In genomic region chr4:48909697-48910096, GRCh38 we compare ENCODE assay signal across 8 cellular contexts. TPM values are rescaled to one million over a fixed set of nuclear protein-coding genes. Genes with fewer than 3 reads are reported as not detected.
DNase-seq lines count a peak whose midpoint lies in the region; ATAC-seq and TF ChIP-seq lines count a peak whose summit lies in the region.

No MANE protein-coding gene starts in this region.

- H3K27me3 ChIP-seq in smooth muscle cell (ENCODE audit: low read depth): no peaks in the 10 kb centered on the region

- DNase-seq in GM03348 (ENCODE audit: low spot score) (peak; percentile 90), SK-MEL-5 (ENCODE audit: low read depth, low spot score) (peak; percentile 30), brain pericyte (ENCODE audit: low read depth, low spot score) (peak; percentile 61), smooth muscle cell (lab: John Stamatoyannopoulos, UW; ENCODE audit: unreplicated experiment) (peak; percentile 23), GM10248 (ENCODE audit: extremely low spot score) (no peak), GM13976 (ENCODE audit: low spot score) (no peak), GDM1 (lab: John Stamatoyannopoulos, UW) (no peak)

- no peaks in the 10 kb centered on the region for H4K20me1 ChIP-seq in smooth muscle cell (ENCODE audit: low read depth)

- CTCF ChIA-PET in GM10248 (lab: Yijun Ruan, JAX): interaction anchor here (1.6 kb wide), 1 partner anchor 331 kb away, joined by 5 read pairs; no protein-coding TSS in a partner anchor

- H3K27ac ChIP-seq in smooth muscle cell (ENCODE audit: low read depth): peak overlapping the region; percentile 67

- no peak overlapping the region for H2AFZ ChIP-seq in smooth muscle cell (ENCODE audit: low read depth)

- peaks cover 6% of the 10 kb centered on the region for H3F3A ChIP-seq in smooth muscle cell (ENCODE audit: low read depth)

- H3K4me2 ChIP-seq in smooth muscle cell: peak overlapping the region; percentile 41

- H3K9me3 ChIP-seq in smooth muscle cell (replicated peaks; ENCODE audit: low read depth): no peaks in the 10 kb centered on the region

- H3K79me2 ChIP-seq in smooth muscle cell (ENCODE audit: low read depth): no peaks in the 10 kb centered on the region

- no peak for ATAC-seq in HG02973 (IDR thresholded peaks at IDR 0.05; ENCODE audit: unreplicated experiment)

- no peak overlapping the region for H3K4me3 ChIP-seq in smooth muscle cell

- no peak overlapping the region for H3K9ac ChIP-seq in smooth muscle cell (ENCODE audit: low read depth)

- POLR2A ChIA-PET in GM10248 (lab: Yijun Ruan, JAX): no interaction called here

- H3K4me1 ChIP-seq in smooth muscle cell (ENCODE audit: low read depth): peaks cover 9% of the 10 kb centered on the region

- no peaks in the 10 kb centered on the region for H3K36me3 ChIP-seq in smooth muscle cell (ENCODE audit: low read depth)

- no peak for TF ChIP-seq CTCF in smooth muscle cell (IDR thresholded peaks at IDR 0.05; ENCODE audit: borderline replicate concordance, insufficient read depth, poor library complexity, severe bottlenecking)
- no peak for TF ChIP-seq CTCF in GM10248 (IDR thresholded peaks at IDR 0.05; ENCODE audit: control extremely low read depth, extremely low read depth, low read depth, missing control alignments)
- TF ChIP-seq CTCF in GM13976 (IDR thresholded peaks at IDR 0.05; ENCODE audit: borderline replicate concordance, control extremely low read depth, extremely low read depth, insufficient read depth, missing control alignments): no peak

- WGBS in smooth muscle cell (ENCODE audit: low lambda C conversion rate): 38% methylated on average over 3 of the region's 3 CpGs

- in situ Hi-C loops in SK-MEL-5 (cut with HindIII; ENCODE audit: low pct_unique_long_range_greater_than_20kb, low sequenced_read_pairs) (no loop called here), GM13976 (cut with MboI; ENCODE audit: low sequenced_read_pairs, unreplicated experiment) (no loop called here)

RNA-seq across cellular contexts. Expression of gene OCIAD2, which starts 3.1 kb away (rescaled TPM):
- total RNA-seq in SK-MEL-5 (2014; rRNA removed; shearing (Covaris generic)): 3.2 and 4.9 TPM in 2 replicates
- 5.8 and 7.1 TPM in 2 replicates for polyA plus RNA-seq in SK-MEL-5 (2015; cell fraction: cytosol; rRNA removed)
- 0.50 and 2.2 TPM in 2 replicates for polyA plus RNA-seq in SK-MEL-5 (2015; cell fraction: nucleus; rRNA removed)
- 30.4 and 33.0 TPM in 2 replicates for total RNA-seq in smooth muscle cell
- polyA plus RNA-seq in smooth muscle cell: 45.1 and 104 TPM in 2 replicates

Comparison
In these comparisons a context has a peak if more than half of its experiments do, and no peak if none do; other contexts are left out.
1. DNase-seq: peak in GM03348 (single experiment), SK-MEL-5 (single experiment), brain pericyte (single experiment) and smooth muscle cell (single experiment); none in GM10248 (single experiment), GM13976 (single experiment) and GDM1 (single experiment).